ENCODE assay signal across 8 cellular contexts in the genomic region with DNA sequence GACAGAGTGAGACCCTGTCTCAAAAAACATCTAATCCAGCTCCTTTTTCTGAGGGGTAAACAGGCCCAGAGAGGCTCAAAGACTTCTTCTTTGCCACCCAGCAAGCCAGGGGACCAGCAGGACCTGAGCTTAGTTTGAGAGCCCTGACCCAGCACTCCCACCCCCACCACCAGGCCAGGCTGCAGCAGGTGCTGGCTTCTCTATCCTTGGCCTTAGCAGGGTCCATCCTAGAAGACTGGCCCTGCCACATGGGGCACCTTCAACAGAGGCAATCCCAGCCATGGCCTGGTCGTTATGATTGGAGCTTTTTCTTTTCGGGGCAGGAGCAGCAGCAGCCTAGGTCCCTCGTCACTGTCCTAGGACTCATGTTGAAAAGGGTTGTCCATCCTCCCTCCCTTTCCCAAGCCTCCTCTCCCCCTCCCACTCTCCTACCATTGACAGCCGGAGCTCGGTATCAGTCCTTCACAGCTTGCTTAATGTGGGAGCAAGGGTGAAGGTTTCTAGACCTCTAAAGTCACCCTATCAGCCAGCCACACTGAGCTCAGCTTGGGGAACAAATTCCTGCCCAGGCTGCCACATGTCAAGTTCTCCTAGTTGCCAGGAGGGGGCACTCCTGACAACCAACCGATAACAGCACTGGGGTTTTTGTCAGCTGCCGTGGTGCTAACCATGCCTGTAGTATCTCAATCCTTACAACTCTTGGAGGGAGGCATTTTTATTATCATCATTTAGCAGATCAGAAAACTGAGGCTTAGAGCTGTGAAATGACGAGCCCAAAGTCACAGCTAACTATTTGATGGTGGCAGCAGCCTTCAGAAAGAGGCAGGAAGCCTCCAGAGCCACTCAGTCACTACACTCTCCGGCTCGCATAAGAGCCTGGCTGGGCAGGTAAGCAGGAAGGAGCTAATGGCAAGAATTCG. TPM values are rescaled to one million over a fixed set of nuclear protein-coding genes. Genes with fewer than 3 reads are reported as not detected.
DNase-seq lines count a peak whose midpoint lies in the region; ATAC-seq and TF ChIP-seq lines count a peak whose summit lies in the region.

No MANE protein-coding gene starts in this region.

- H3K4me3 Mint-ChIP-seq in H9 = peak overlapping the region in 1 of 2 experiments; percentile 40; a peak in 2 of 5 replicates
- no peak overlapping the region for H3K4me3 Mint-ChIP-seq in activated CD4-positive, alpha-beta T cell treated with anti-CD3 and anti-CD28 coated beads, Interleukin-2, amount 10 ng/mL, durations not matched to agents 7 days and 5 days

- no peaks in the 10 kb centered on the region for H4K20me1 ChIP-seq in H9 (ENCODE audit: control insufficient read depth, insufficient read depth, insufficient read length)

- CTCF ChIA-PET in activated CD4-positive, alpha-beta T cell treated with anti-CD3 and anti-CD28 coated beads, Interleukin-2, amount 10 ng/mL, durations not matched to agents 7 days and 5 days (lab: Charles Lee) = interaction anchor here (0.5 to 3.9 kb wide), 20 partner anchors 9 to 755 kb away, joined by 3 to 34 read pairs (median 3); partner anchors contain the start of genes EME1, LRRC59, MRPL27 and WFIKKN2

- H3K9ac ChIP-seq in H9 (ENCODE audit: extremely low read depth, insufficient read length, low read length) = no peak overlapping the region
- peak overlapping the region; percentile 29 for H3K9ac ChIP-seq in mesenchymal stem cell (ENCODE audit: low read length)

- TF ChIP-seq CTCF in H9 (conservative IDR thresholded peaks at IDR 0.05) = peak; percentile 81

- no peak overlapping the region for H3K23ac ChIP-seq in H9 (ENCODE audit: insufficient read length, low read depth, low read length)
- no peak overlapping the region for H3K23ac ChIP-seq in mesenchymal stem cell (ENCODE audit: low read length in 2 of 2)

- H2BK5ac ChIP-seq in H9 (ENCODE audit: insufficient read length, low read length) = no peak overlapping the region
- H2BK5ac ChIP-seq in mesenchymal stem cell (ENCODE audit: low read depth, low read length, poor library complexity, severe bottlenecking) = no peak overlapping the region

- H3K4me3 ChIP-seq in effector memory CD4-positive, alpha-beta T cell (ENCODE audit: insufficient read depth, low read depth, low read length, poor library complexity, severe bottlenecking) = no peak overlapping the region
- H3K4me3 ChIP-seq in mesenchymal stem cell (ENCODE audit: insufficient read depth in 1 of 2, low read depth in 1 of 2, low read length in 2 of 2) = no peak overlapping the region

- H2AFZ ChIP-seq in H9 (ENCODE audit: low read length) (no peak overlapping the region), mesenchymal stem cell (ENCODE audit: low read depth, low read length) (no peak overlapping the region)

- no peaks in the 10 kb centered on the region for H3K79me1 ChIP-seq in H9 (ENCODE audit: insufficient read depth, low read depth, low read length, poor library complexity, severe bottlenecking)
- H3K79me1 ChIP-seq in mesenchymal stem cell (replicated peaks; ENCODE audit: low read length, poor library complexity, severe bottlenecking) = peaks cover 13% of the 10 kb centered on the region

- no peaks in the 10 kb centered on the region for H3K27me3 ChIP-seq in H9 (ENCODE audit: insufficient read depth, low read length)
- H3K27me3 ChIP-seq in effector memory CD4-positive, alpha-beta T cell (replicated peaks; ENCODE audit: control insufficient read depth, insufficient read depth, low read length, poor library complexity, severe bottlenecking) = no peaks in the 10 kb centered on the region
- H3K27me3 ChIP-seq in mesenchymal stem cell (ENCODE audit: control insufficient read depth in 1 of 2, insufficient read depth in 1 of 2, low read length in 2 of 2) = no peaks in the 10 kb centered on the region

- H2BK20ac ChIP-seq in H9 (ENCODE audit: low read depth, low read length, poor library complexity, severe bottlenecking) = no peak overlapping the region

- H2BK15ac ChIP-seq in H9 (ENCODE audit: low read depth, low read length) (no peak overlapping the region), mesenchymal stem cell (ENCODE audit: low read depth, poor library complexity, severe bottlenecking) (no peak overlapping the region)

- no peak overlapping the region for H3T11ph ChIP-seq in H9 (ENCODE audit: low read length)

- H3K9me3 Mint-ChIP-seq in H9 = no peaks in the 10 kb centered on the region
- no peaks in the 10 kb centered on the region for H3K9me3 Mint-ChIP-seq in activated CD4-positive, alpha-beta T cell treated with anti-CD3 and anti-CD28 coated beads, Interleukin-2, amount 10 ng/mL, durations not matched to agents 7 days and 5 days

- no peaks in the 10 kb centered on the region for H3K79me2 ChIP-seq in H9 (ENCODE audit: insufficient read depth, low read length)

- H4K5ac ChIP-seq in H9 (ENCODE audit: insufficient read length, low read depth, low read length) = no peak overlapping the region

- WGBS in H9 (ENCODE audit: extremely low coverage, insufficient read length, low lambda C conversion rate) = no CpG with 5 or more reads among the region's 11 CpGs
- 45% methylated on average over 9 of the region's 11 CpGs for WGBS in mesenchymal stem cell

- H2BK12ac ChIP-seq in H9 (ENCODE audit: insufficient read length, low read depth, low read length) = no peak overlapping the region
- H2BK12ac ChIP-seq in mesenchymal stem cell (ENCODE audit: low read length in 2 of 2) = no peak overlapping the region

- no peak overlapping the region for H3K4ac ChIP-seq in H9 (ENCODE audit: low read depth, low read length)
- H3K4ac ChIP-seq in mesenchymal stem cell (ENCODE audit: low read depth in 1 of 2, low read length in 2 of 2) = peak overlapping the region in 1 of 2 experiments; percentile 46

- H3K14ac ChIP-seq in H9 (ENCODE audit: insufficient read depth, low read length) (no peak overlapping the region), mesenchymal stem cell (ENCODE audit: low read length in 2 of 2) (no peak overlapping the region)

- POLR2A ChIA-PET in activated CD4-positive, alpha-beta T cell treated with anti-CD3 and anti-CD28 coated beads, Interleukin-2, amount 10 ng/mL, durations not matched to agents 7 days and 5 days (lab: Charles Lee) = no interaction called here

- H3K9me3 ChIP-seq in H9 (ENCODE audit: control insufficient read depth, low read depth, low read length) (no peaks in the 10 kb centered on the region), mesenchymal stem cell (ENCODE audit: control insufficient read depth, low read length) (no peaks in the 10 kb centered on the region)
- H3K9me3 ChIP-seq in effector memory CD4-positive, alpha-beta T cell (ENCODE audit: control insufficient read depth, low read length) = no peaks in the 10 kb centered on the region

- peaks cover 9 to 36% (median 25%) of the 10 kb centered on the region in 3 experiments; a peak in 6 of 7 replicates for H3K36me3 Mint-ChIP-seq in H9 (ENCODE audit: insufficient read depth in 1 of 3, low read depth in 3 of 3)
- peaks cover 12% of the 10 kb centered on the region for H3K36me3 Mint-ChIP-seq in activated CD4-positive, alpha-beta T cell treated with anti-CD3 and anti-CD28 coated beads, Interleukin-2, amount 10 ng/mL, durations not matched to agents 7 days and 5 days (ENCODE audit: low read depth)

- H4K8ac ChIP-seq in H9 (replicated peaks; ENCODE audit: insufficient read length, low read depth, low read length) = no peak overlapping the region
- peak overlapping the region; percentile 19 for H4K8ac ChIP-seq in mesenchymal stem cell (ENCODE audit: low read length)

- peaks cover 38 to 40% of the 10 kb centered on the region in 2 experiments for H3K4me1 Mint-ChIP-seq in H9
- H3K4me1 Mint-ChIP-seq in activated CD4-positive, alpha-beta T cell treated with anti-CD3 and anti-CD28 coated beads, Interleukin-2, amount 10 ng/mL, durations not matched to agents 7 days and 5 days = peaks cover 8% of the 10 kb centered on the region

- peaks cover 45% of the 10 kb centered on the region for H3K36me3 ChIP-seq in effector memory CD4-positive, alpha-beta T cell (ENCODE audit: control insufficient read depth, insufficient read depth, low read length)
- peaks cover 61 to 62% of the 10 kb centered on the region in 2 experiments for H3K36me3 ChIP-seq in mesenchymal stem cell (ENCODE audit: control insufficient read depth in 1 of 2, insufficient read depth in 2 of 2, low read depth in 1 of 2, low read length in 2 of 2)

- H2AK5ac ChIP-seq in H9 (ENCODE audit: insufficient read length, low read length) (no peak overlapping the region), mesenchymal stem cell (ENCODE audit: low read length, severe bottlenecking) (peak overlapping the region; percentile 86)

- H3K56ac ChIP-seq in H9 (ENCODE audit: insufficient read length, low read depth, low read length) = no peak overlapping the region

- H3K4me1 ChIP-seq in H9 (ENCODE audit: insufficient read depth, low read length) (peaks cover 2% of the 10 kb centered on the region; the same call in 1 of the 2 replicates), mesenchymal stem cell (ENCODE audit: control insufficient read depth, insufficient read depth, low read depth, low read length) (peaks cover 39% of the 10 kb centered on the region)
- peaks cover 4% of the 10 kb centered on the region for H3K4me1 ChIP-seq in effector memory CD4-positive, alpha-beta T cell (ENCODE audit: control insufficient read depth, insufficient read depth, low read length, poor library complexity, severe bottlenecking)

- H2BK120ac ChIP-seq in H9 (ENCODE audit: low read depth, low read length, poor library complexity, severe bottlenecking) (no peak overlapping the region), mesenchymal stem cell (ENCODE audit: low read depth, low read length) (no peak overlapping the region)

- H4K91ac ChIP-seq in H9 (ENCODE audit: insufficient read length, low read depth, low read length) = no peak overlapping the region
- peak overlapping the region; percentile 3 for H4K91ac ChIP-seq in mesenchymal stem cell (ENCODE audit: low read length)

- H3K4me2 ChIP-seq in H9 (ENCODE audit: insufficient read depth, insufficient read length, low read length) (no peak overlapping the region), mesenchymal stem cell (ENCODE audit: low read length, poor library complexity, severe bottlenecking) (no peak overlapping the region)

- H3K18ac ChIP-seq in H9 (ENCODE audit: insufficient read length, low read depth, low read length) (no peak overlapping the region), mesenchymal stem cell (ENCODE audit: low read depth in 1 of 2, low read length in 2 of 2) (no peak overlapping the region)

- DNase-seq in COLO668 (lab: John Stamatoyannopoulos, UW; ENCODE audit: unreplicated experiment) (peak; percentile 16), H9 (peak; percentile 83), NCI-H526 treated with DMSO at 0.1 percent for 48 hours (lab: John Stamatoyannopoulos, UW) (peak; percentile 22), mesenchymal stem cell (peak; percentile 75)
- peak; percentile 70 for DNase-seq in activated CD4-positive, alpha-beta T cell treated with anti-CD3 and anti-CD28 coated beads, Interleukin-2, amount 10 ng/mL, durations not matched to agents 7 days and 5 days
- DNase-seq in effector memory CD4-positive, alpha-beta T cell = peak; percentile 19 to 37 (median 24)
- peak; percentile 26 to 39 for DNase-seq in stimulated activated CD8-positive, alpha-beta memory T cell treated with anti-CD3 and anti-CD28 coated beads, Interleukin-4, amount 100 ng/mL, for 4 hours (ENCODE audit: low read depth in 2 of 2, low spot score in 1 of 2)

- no peaks in the 10 kb centered on the region for H3K27me3 Mint-ChIP-seq in H9 (ENCODE audit: low read depth)
- no peaks in the 10 kb centered on the region for H3K27me3 Mint-ChIP-seq in activated CD4-positive, alpha-beta T cell treated with anti-CD3 and anti-CD28 coated beads, Interleukin-2, amount 10 ng/mL, durations not matched to agents 7 days and 5 days

- ATAC-seq in HG02885 (IDR thresholded peaks at IDR 0.05; ENCODE audit: poor library complexity, unreplicated experiment) = no peak

- H3K23me2 ChIP-seq in H9 (ENCODE audit: insufficient read length, low read depth, low read length, poor library complexity, severe bottlenecking) = no peaks in the 10 kb centered on the region

- H3K27ac Mint-ChIP-seq in H9 = peak overlapping the region in 2 of 3 experiments; percentile 79 to 83; a peak in 6 of 7 replicates
- H3K27ac Mint-ChIP-seq in activated CD4-positive, alpha-beta T cell treated with anti-CD3 and anti-CD28 coated beads, Interleukin-2, amount 10 ng/mL, durations not matched to agents 7 days and 5 days = peak overlapping the region; percentile 61

- H3K27ac ChIP-seq in H9 (ENCODE audit: insufficient read length, low read depth, low read length) (no peak overlapping the region), mesenchymal stem cell (ENCODE audit: low read length, poor library complexity, severe bottlenecking) (no peak overlapping the region)
- H3K27ac ChIP-seq in effector memory CD4-positive, alpha-beta T cell (ENCODE audit: insufficient read depth, low read length, poor library complexity, severe bottlenecking) = no peak overlapping the region

RNA-seq across cellular contexts. Expression of gene MRPL27, which starts 11.2 kb away (rescaled TPM):
- 85.9 and 91.8 TPM in 2 replicates for total RNA-seq in H9 (2021)
- total RNA-seq in activated CD4-positive, alpha-beta T cell treated with anti-CD3 and anti-CD28 coated beads, Interleukin-2, amount 10 ng/mL, durations not matched to agents 7 days and 5 days = 10 to 100 TPM; 62.9 to 71.4 TPM
- 75.2 TPM for polyA plus RNA-seq in mesenchymal stem cell (2013, experiment 1 of 2)
- polyA plus RNA-seq in mesenchymal stem cell (2013, experiment 2 of 2) = 75.5 TPM

RNA-seq across cellular contexts. Expression of gene EME1, which starts 11.2 kb away (rescaled TPM):
- total RNA-seq in H9 (2021) = 15.1 and 16.5 TPM in 2 replicates
- 10 to 100 TPM; 19.9 to 21.8 TPM for total RNA-seq in activated CD4-positive, alpha-beta T cell treated with anti-CD3 and anti-CD28 coated beads, Interleukin-2, amount 10 ng/mL, durations not matched to agents 7 days and 5 days
- polyA plus RNA-seq in mesenchymal stem cell (2013, experiment 1 of 2) = 1.1 TPM
- 1.1 TPM for polyA plus RNA-seq in mesenchymal stem cell (2013, experiment 2 of 2)

RNA-seq across cellular contexts. Expression of gene XYLT2, which starts 15.9 kb away (rescaled TPM):
- 24.0 and 26.4 TPM in 2 replicates for total RNA-seq in H9 (2021)
- 10 to 100 TPM; 22.1 to 23.6 TPM for total RNA-seq in activated CD4-positive, alpha-beta T cell treated with anti-CD3 and anti-CD28 coated beads, Interleukin-2, amount 10 ng/mL, durations not matched to agents 7 days and 5 days
- 27.9 TPM for polyA plus RNA-seq in mesenchymal stem cell (2013, experiment 1 of 2)
- polyA plus RNA-seq in mesenchymal stem cell (2013, experiment 2 of 2) = 27.6 TPM

RNA-seq across cellular contexts. Expression of gene LRRC59, which starts 35.5 kb away (rescaled TPM):
- 105 and 106 TPM in 2 replicates for total RNA-seq in H9 (2021)
- 10 to 100 TPM; 60.8 to 68.5 TPM for total RNA-seq in activated CD4-positive, alpha-beta T cell treated with anti-CD3 and anti-CD28 coated beads, Interleukin-2, amount 10 ng/mL, durations not matched to agents 7 days and 5 days
- 126 TPM for polyA plus RNA-seq in mesenchymal stem cell (2013, experiment 1 of 2)
- polyA plus RNA-seq in mesenchymal stem cell (2013, experiment 2 of 2) = 126 TPM

Comparison
In these comparisons a context has a peak if more than half of its experiments do, and no peak if none do; other contexts are left out.
1. DNase-seq: peak in every context shown above with its lines; median percentile 83 in H9; 75 in mesenchymal stem cell; 70 in activated CD4-positive, alpha-beta T cell treated with anti-CD3 and anti-CD28 coated beads, Interleukin-2, amount 10 ng/mL, durations not matched to agents 7 days and 5 days; 32 in stimulated activated CD8-positive, alpha-beta memory T cell treated with anti-CD3 and anti-CD28 coated beads, Interleukin-4, amount 100 ng/mL, for 4 hours; 24 in effector memory CD4-positive, alpha-beta T cell; 22 in NCI-H526 treated with DMSO at 0.1 percent for 48 hours; 16 in COLO668.